In genomic region chr19:8168537-8168936, GRCh38 we compare ENCODE assay signal across 10 cellular contexts. TPM values are rescaled to one million over a fixed set of nuclear protein-coding genes. Genes with fewer than 3 reads are reported as not detected.
"Had no signal": no experiment of that assay in that cellular context is flagged by ENCODE, and none has a peak within 500 bp of the region (broad histone marks: within the 10 kb centered on the region; RNA-seq: fewer than 3 reads in every experiment).

No MANE protein-coding gene starts in this region.

- ATAC-seq: GM23338 had no signal

- H3K9me3 Mint-ChIP-seq: GM23338, H9, HFFc6, IgD-negative memory B cell had no signal

- H3K36me3 Mint-ChIP-seq: IgD-negative memory B cell had no signal

- H3K27ac Mint-ChIP-seq: GM23338, H9, HFFc6, IgD-negative memory B cell had no signal

- H3K4me2 ChIP-seq: GM23338 had no signal

- H3K4me3 Mint-ChIP-seq: GM23338, H9, HFFc6, IgD-negative memory B cell had no signal

- DNase-seq: H9, HCEC 1CT, HFFc6, Kasumi-1, KG1 had no signal

- H3K27me3 Mint-ChIP-seq: IgD-negative memory B cell had no signal

- FAIRE-seq: H54, HTR-8/SVneo had no signal

- H3K4me3 ChIP-seq: GM23338 had no signal

RNA-seq across cellular contexts. Expression of gene FBN3, which starts 19.1 kb away (rescaled TPM):
- total RNA-seq: HFFc6, HT-29 had no signal
- polyA plus RNA-seq: IgD-negative memory B cell had no signal

RNA-seq across cellular contexts. Expression of gene CERS4, which starts 40.6 kb away (rescaled TPM):
- total RNA-seq: HFFc6, HT-29 had no signal
